Comparison of ENCODE assay signal across 18 cellular contexts in the genomic region with DNA sequence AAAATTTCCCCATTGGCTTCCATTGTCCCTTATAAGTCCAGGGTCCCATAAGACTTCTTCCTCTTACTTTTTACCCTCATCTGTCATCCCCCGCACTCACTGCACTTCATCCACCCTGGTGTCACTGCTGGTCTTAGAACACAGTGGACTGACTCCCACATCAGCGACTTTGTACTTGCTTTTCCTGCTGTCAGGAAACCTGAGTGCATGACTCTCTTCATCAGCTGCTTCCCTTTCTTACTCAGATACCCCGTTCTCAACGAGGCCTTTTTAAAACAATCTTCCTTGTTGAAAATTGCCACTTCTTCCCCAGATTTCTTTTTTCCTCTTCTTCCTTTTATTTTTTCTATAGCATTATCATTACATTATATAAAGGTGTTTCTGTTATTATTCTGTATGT.
DNase-seq lines count a peak whose midpoint lies in the region; ATAC-seq and TF ChIP-seq lines count a peak whose summit lies in the region.
"Had no signal": no experiment of that assay in that cellular context is flagged by ENCODE, and none has a peak within 500 bp of the region (broad histone marks: within the 10 kb centered on the region; RNA-seq: fewer than 3 reads in every experiment).

No MANE protein-coding gene starts in this region.

- peak; percentile 30 for DNase-seq in activated CD4-positive, alpha-beta T cell treated with anti-CD3 and anti-CD28 coated beads, Interleukin-2, amount 10 ng/mL, durations not matched to agents 24 days and 14 days
- no peak for DNase-seq in activated CD4-positive, alpha-beta T cell treated with anti-CD3 and anti-CD28 coated beads for 36 hours
- peak; percentile 14 for DNase-seq in left kidney (ENCODE audit: low read depth, low spot score)
- DNase-seq in progenitor cell of endocrine pancreas (ENCODE audit: low spot score, unreplicated experiment), result no peak
- no peak for DNase-seq in NCI-H2227 (lab: John Stamatoyannopoulos, UW; ENCODE audit: unreplicated experiment)
- DNase-seq in natural killer cell treated with Interleukin-12 subunit alpha and Interleukin-12 subunit beta and Interleukin-15 and Interleukin-18, amount 100 ng/mL, for 72 hours (ENCODE audit: low spot score), result no peak
- DNase-seq in upper lobe of left lung, result no peak
- DNase-seq: CD4-positive, alpha-beta memory T cell; DMS153; DMS79; GDM1; HCEC 1CT had no signal

- POLR2A ChIA-PET in activated CD4-positive, alpha-beta T cell treated with anti-CD3 and anti-CD28 coated beads for 36 hours (lab: Charles Lee), result no interaction called here

- intact Hi-C loops in activated CD4-positive, alpha-beta T cell treated with anti-CD3 and anti-CD28 coated beads, Interleukin-2, amount 10 ng/mL, durations not matched to agents 24 days and 14 days (cut with micrococcal nuclease), result no loop called here
- intact Hi-C loops in activated CD4-positive, alpha-beta T cell treated with anti-CD3 and anti-CD28 coated beads for 36 hours (cut with DNase I, micrococcal nuclease), result no loop called here

- H3K4me3 ChIP-seq in upper lobe of left lung, result no peak overlapping the region
- H3K4me3 ChIP-seq: A549, BLaER1, GM23338 had no signal

- ATAC-seq in activated CD4-positive, alpha-beta T cell treated with anti-CD3 and anti-CD28 coated beads for 36 hours, result no peak
- no peak for ATAC-seq in natural killer cell treated with Interleukin-12 subunit alpha and Interleukin-12 subunit beta and Interleukin-15 and Interleukin-18, amount 100 ng/mL, for 72 hours
- ATAC-seq in upper lobe of left lung (ENCODE audit: low FRiP score in 2 of 2), result no peak
- ATAC-seq: A549, GM23338 had no signal

- H3K4me1 Mint-ChIP-seq in activated CD4-positive, alpha-beta T cell treated with anti-CD3 and anti-CD28 coated beads, Interleukin-2, amount 10 ng/mL, durations not matched to agents 24 days and 14 days, result no peaks in the 10 kb centered on the region
- H3K4me1 Mint-ChIP-seq in activated CD4-positive, alpha-beta T cell treated with anti-CD3 and anti-CD28 coated beads for 36 hours, result no peaks in the 10 kb centered on the region
- peaks cover 2% of the 10 kb centered on the region for H3K4me1 Mint-ChIP-seq in progenitor cell of endocrine pancreas (ENCODE audit: low read depth)
- no peaks in the 10 kb centered on the region for H3K4me1 Mint-ChIP-seq in natural killer cell treated with Interleukin-12 subunit alpha and Interleukin-12 subunit beta and Interleukin-15 and Interleukin-18, amount 100 ng/mL, for 72 hours (ENCODE audit: low read depth in 2 of 2)
- H3K4me1 Mint-ChIP-seq: CD14-positive monocyte; CD4-positive, alpha-beta memory T cell; GM23338 had no signal

- H3K4me1 ChIP-seq in upper lobe of left lung, result no peaks in the 10 kb centered on the region
- H3K4me1 ChIP-seq: A549, BLaER1 had no signal

- no peak overlapping the region for H3K27ac Mint-ChIP-seq in activated CD4-positive, alpha-beta T cell treated with anti-CD3 and anti-CD28 coated beads, Interleukin-2, amount 10 ng/mL, durations not matched to agents 24 days and 14 days
- H3K27ac Mint-ChIP-seq in activated CD4-positive, alpha-beta T cell treated with anti-CD3 and anti-CD28 coated beads for 36 hours, result no peak overlapping the region
- H3K27ac Mint-ChIP-seq in progenitor cell of endocrine pancreas, result peak overlapping the region; percentile 70
- no peak overlapping the region for H3K27ac Mint-ChIP-seq in natural killer cell treated with Interleukin-12 subunit alpha and Interleukin-12 subunit beta and Interleukin-15 and Interleukin-18, amount 100 ng/mL, for 72 hours
- H3K27ac Mint-ChIP-seq: CD14-positive monocyte; CD4-positive, alpha-beta memory T cell; GM23338 had no signal

- H3K9me3 ChIP-seq in upper lobe of left lung, result no peaks in the 10 kb centered on the region
- H3K9me3 ChIP-seq: BLaER1 had no signal

- no peak overlapping the region for H3K27ac ChIP-seq in upper lobe of left lung
- H3K27ac ChIP-seq: 22Rv1, A549, BLaER1, HL-60 had no signal

- peaks cover 4% of the 10 kb centered on the region for H3K27me3 Mint-ChIP-seq in activated CD4-positive, alpha-beta T cell treated with anti-CD3 and anti-CD28 coated beads, Interleukin-2, amount 10 ng/mL, durations not matched to agents 24 days and 14 days
- no peaks in the 10 kb centered on the region for H3K27me3 Mint-ChIP-seq in activated CD4-positive, alpha-beta T cell treated with anti-CD3 and anti-CD28 coated beads for 36 hours
- no peaks in the 10 kb centered on the region for H3K27me3 Mint-ChIP-seq in progenitor cell of endocrine pancreas
- peaks cover 11 to 41% of the 10 kb centered on the region in 2 donors for H3K27me3 Mint-ChIP-seq in natural killer cell treated with Interleukin-12 subunit alpha and Interleukin-12 subunit beta and Interleukin-15 and Interleukin-18, amount 100 ng/mL, for 72 hours

- no peak for TF ChIP-seq EP300 in upper lobe of left lung (IDR thresholded peaks at IDR 0.05)

- CTCF ChIA-PET in activated CD4-positive, alpha-beta T cell treated with anti-CD3 and anti-CD28 coated beads for 36 hours (lab: Charles Lee), result no interaction called here

- TF ChIP-seq CTCF in progenitor cell of endocrine pancreas (IDR thresholded peaks at IDR 0.05; ENCODE audit: unreplicated experiment), result no peak
- TF ChIP-seq CTCF in upper lobe of left lung (IDR thresholded peaks at IDR 0.05), result no peak

- WGBS in upper lobe of left lung, 2 donors, result 48 to 56% methylated on average over 4 of the region's 4 CpGs

- H3K27me3 ChIP-seq in upper lobe of left lung, result no peaks in the 10 kb centered on the region
- H3K27me3 ChIP-seq: BLaER1 had no signal

- no peak overlapping the region for H3K4me3 Mint-ChIP-seq in activated CD4-positive, alpha-beta T cell treated with anti-CD3 and anti-CD28 coated beads, Interleukin-2, amount 10 ng/mL, durations not matched to agents 24 days and 14 days
- H3K4me3 Mint-ChIP-seq in activated CD4-positive, alpha-beta T cell treated with anti-CD3 and anti-CD28 coated beads for 36 hours, result no peak overlapping the region
- no peak overlapping the region for H3K4me3 Mint-ChIP-seq in progenitor cell of endocrine pancreas (ENCODE audit: low read depth)
- no peak overlapping the region for H3K4me3 Mint-ChIP-seq in natural killer cell treated with Interleukin-12 subunit alpha and Interleukin-12 subunit beta and Interleukin-15 and Interleukin-18, amount 100 ng/mL, for 72 hours
- H3K4me3 Mint-ChIP-seq: CD14-positive monocyte; CD4-positive, alpha-beta memory T cell; GM23338 had no signal

- H3K36me3 ChIP-seq in upper lobe of left lung, result no peaks in the 10 kb centered on the region
- H3K36me3 ChIP-seq: BLaER1 had no signal

- peaks cover 7% of the 10 kb centered on the region for H3K9me3 Mint-ChIP-seq in activated CD4-positive, alpha-beta T cell treated with anti-CD3 and anti-CD28 coated beads, Interleukin-2, amount 10 ng/mL, durations not matched to agents 24 days and 14 days
- H3K9me3 Mint-ChIP-seq in activated CD4-positive, alpha-beta T cell treated with anti-CD3 and anti-CD28 coated beads for 36 hours (ENCODE audit: low read depth), result peaks cover 6% of the 10 kb centered on the region
- H3K9me3 Mint-ChIP-seq in progenitor cell of endocrine pancreas (ENCODE audit: low read depth), result no peaks in the 10 kb centered on the region
- no peaks in the 10 kb centered on the region for H3K9me3 Mint-ChIP-seq in natural killer cell treated with Interleukin-12 subunit alpha and Interleukin-12 subunit beta and Interleukin-15 and Interleukin-18, amount 100 ng/mL, for 72 hours

- TF ChIP-seq POLR2A in upper lobe of left lung (IDR thresholded peaks at IDR 0.05), result no peak

- no peaks in the 10 kb centered on the region for H3K36me3 Mint-ChIP-seq in activated CD4-positive, alpha-beta T cell treated with anti-CD3 and anti-CD28 coated beads, Interleukin-2, amount 10 ng/mL, durations not matched to agents 24 days and 14 days (ENCODE audit: low read depth)
- H3K36me3 Mint-ChIP-seq in activated CD4-positive, alpha-beta T cell treated with anti-CD3 and anti-CD28 coated beads for 36 hours (ENCODE audit: low read depth), result no peaks in the 10 kb centered on the region
- peaks cover 8% of the 10 kb centered on the region for H3K36me3 Mint-ChIP-seq in progenitor cell of endocrine pancreas (ENCODE audit: insufficient read depth)
- peaks cover 6% of the 10 kb centered on the region for H3K36me3 Mint-ChIP-seq in natural killer cell treated with Interleukin-12 subunit alpha and Interleukin-12 subunit beta and Interleukin-15 and Interleukin-18, amount 100 ng/mL, for 72 hours
- H3K36me3 Mint-ChIP-seq: CD14-positive monocyte; CD4-positive, alpha-beta memory T cell had no signal

Comparison
In these comparisons a context has a peak if more than half of its experiments do, and no peak if none do; other contexts are left out.
1. DNase-seq: peak in activated CD4-positive, alpha-beta T cell treated with anti-CD3 and anti-CD28 coated beads, Interleukin-2, amount 10 ng/mL, durations not matched to agents 24 days and 14 days (single experiment) and left kidney (single experiment); none in activated CD4-positive, alpha-beta T cell treated with anti-CD3 and anti-CD28 coated beads for 36 hours (single experiment), progenitor cell of endocrine pancreas (single experiment), NCI-H2227 (single experiment), natural killer cell treated with Interleukin-12 subunit alpha and Interleukin-12 subunit beta and Interleukin-15 and Interleukin-18, amount 100 ng/mL, for 72 hours (single experiment) and upper lobe of left lung (0 of 2).